In the genomic region with DNA sequence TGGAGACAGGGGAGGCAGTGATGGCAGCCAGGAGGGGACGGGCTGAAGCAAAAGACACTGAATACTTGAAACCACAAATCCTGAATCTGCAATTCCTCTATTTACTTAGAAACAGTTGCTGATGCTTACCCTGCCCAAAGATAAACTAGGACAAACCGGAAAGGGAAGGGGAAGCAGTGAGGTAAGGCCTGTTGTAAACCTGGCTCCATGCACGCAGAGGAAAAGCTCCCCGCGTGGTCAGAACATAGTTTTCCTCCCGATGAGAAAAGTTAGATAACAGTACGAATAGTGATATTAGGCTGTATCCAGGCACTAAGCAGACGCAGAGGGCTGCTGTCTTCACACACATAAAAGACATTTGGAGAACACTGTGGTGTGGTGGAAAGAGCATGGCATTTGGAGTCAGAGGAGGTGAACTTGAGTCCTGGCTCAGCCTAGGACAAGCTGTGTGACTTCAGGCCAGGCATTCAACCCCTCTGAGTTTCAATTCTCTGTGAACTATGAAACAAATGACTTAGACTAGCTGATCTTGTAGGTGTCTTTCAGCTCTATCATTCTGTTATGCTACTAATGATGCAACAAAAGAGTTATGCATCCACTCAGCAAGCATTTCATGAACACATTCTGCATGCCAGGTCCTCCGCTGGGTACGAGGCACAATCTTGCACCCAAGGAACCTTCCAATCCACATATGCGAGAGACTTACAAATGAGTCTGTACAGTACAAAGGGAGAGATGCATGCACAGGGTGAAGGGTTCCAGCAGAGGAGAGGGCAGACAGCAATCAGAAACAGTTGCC, we compare ENCODE assay signal across 13 cellular contexts.
A peak's percentile ranks its signal among the peaks of the same experiment; 100 is the strongest.
DNase-seq lines count a peak whose midpoint lies in the region; ATAC-seq and TF ChIP-seq lines count a peak whose summit lies in the region.
"Had no signal": no experiment of that assay in that cellular context is flagged by ENCODE, and none has a peak within 500 bp of the region (broad histone marks: within the 10 kb centered on the region; RNA-seq: fewer than 3 reads in every experiment).

No MANE protein-coding gene starts in this region.

- H3F3A ChIP-seq in GM23248 (ENCODE audit: insufficient read depth) = no peaks in the 10 kb centered on the region

- peak; percentile 17 to 91 (median 57) for TF ChIP-seq EP300 in sigmoid colon (IDR thresholded peaks at IDR 0.05)

- ATAC-seq in HG02642 (IDR thresholded peaks at IDR 0.05; ENCODE audit: poor library complexity, unreplicated experiment) = no peak

- intact Hi-C loops in sigmoid colon (cut with DNase I) = no loop called here

- H3K36me3 ChIP-seq in GM23248 (ENCODE audit: low read depth) (no peaks in the 10 kb centered on the region), hepatocyte (replicated peaks; ENCODE audit: insufficient read depth, low read depth) (no peaks in the 10 kb centered on the region), sigmoid colon (peaks cover 0 to 11% (median 0%) of the 10 kb centered on the region in 4 donors)
- H3K36me3 ChIP-seq: WERI-Rb-1 had no signal

- 21 to 24% methylated on average over 11 of the region's 11 CpGs for WGBS in GM23248 (ENCODE audit: low coverage in 1 of 2, low lambda C conversion rate in 2 of 2, missing lambda C conversion rate in 2 of 2), 2 experiments
- WGBS in hepatocyte (ENCODE audit: low lambda C conversion rate, missing lambda C conversion rate) = 65% methylated on average over 11 of the region's 11 CpGs
- 40 to 54% methylated on average over 11 of the region's 11 CpGs for WGBS in sigmoid colon, 2 donors

- H3K27me3 ChIP-seq in GM23248 (replicated peaks; ENCODE audit: insufficient read depth) (no peaks in the 10 kb centered on the region), hepatocyte (no peaks in the 10 kb centered on the region), sigmoid colon (no peaks in the 10 kb centered on the region)

- H3K4me1 ChIP-seq in GM23248 (ENCODE audit: insufficient read depth) = peaks cover 8% of the 10 kb centered on the region
- peaks cover 60% of the 10 kb centered on the region for H3K4me1 ChIP-seq in hepatocyte (ENCODE audit: insufficient read depth)
- peaks cover 0 to 97% (median 81%) of the 10 kb centered on the region in 4 donors for H3K4me1 ChIP-seq in sigmoid colon

- peak overlapping the region; percentile 58 for H3K9ac ChIP-seq in GM23248

- H3K9me2 ChIP-seq in GM23248 (ENCODE audit: insufficient read depth) = no peaks in the 10 kb centered on the region
- H3K9me2 ChIP-seq in hepatocyte (replicated peaks; ENCODE audit: insufficient read depth) = no peaks in the 10 kb centered on the region

- TF ChIP-seq POLR2A in sigmoid colon (IDR thresholded peaks at IDR 0.05) = no peak

- H3K27ac ChIP-seq in GM23248 = peak overlapping the region; percentile 22
- peak overlapping the region; percentile 92 for H3K27ac ChIP-seq in caudate nucleus (ENCODE audit: low read depth, low read length)
- peak overlapping the region; percentile 90 for H3K27ac ChIP-seq in hepatocyte
- peak overlapping the region; percentile 84 to 98 (median 90) for H3K27ac ChIP-seq in sigmoid colon
- H3K27ac ChIP-seq: WERI-Rb-1 had no signal

- DNase-seq in GM23248 (peak; percentile 63), caudate nucleus (lab: John Stamatoyannopoulos, UW) (no peak), hepatocyte (ENCODE audit: low spot score) (peak; percentile 70), sigmoid colon (peak; percentile 77), mesenteric fat pad (ENCODE audit: low spot score) (no peak), OCI-M2 (lab: John Stamatoyannopoulos, UW; ENCODE audit: unreplicated experiment) (no peak), activated gamma-delta T cell (lab: John Stamatoyannopoulos, UW) (no peak)
- DNase-seq: activated effector memory CD4-positive, alpha-beta T cell treated with Interleukin-2 at 50 U/mL for 16 hours; midbrain; MM.1S; NK-92 treated with Interleukin-12 subunit alpha and Interleukin-12 subunit beta, amount 100 ng/mL, for 24 hours; WERI-Rb-1 had no signal

- in situ Hi-C loops in GM23248 (cut with MboI) = no loop called here

- peak overlapping the region; percentile 87 for H2AFZ ChIP-seq in GM23248
- H2AFZ ChIP-seq in hepatocyte = no peak overlapping the region

- H3K79me2 ChIP-seq in GM23248 (ENCODE audit: insufficient read depth) (no peaks in the 10 kb centered on the region), hepatocyte (peaks cover 13% of the 10 kb centered on the region)

- H3K4me2 ChIP-seq in GM23248 (ENCODE audit: unreplicated experiment) (peak overlapping the region; percentile 65), hepatocyte (peak overlapping the region; percentile 34)

- H3K9me3 ChIP-seq in GM23248 (ENCODE audit: low read depth) (no peaks in the 10 kb centered on the region), hepatocyte (ENCODE audit: low read depth) (no peaks in the 10 kb centered on the region), sigmoid colon (no peaks in the 10 kb centered on the region)

- H3K4me3 ChIP-seq in GM23248 = no peak overlapping the region
- H3K4me3 ChIP-seq in hepatocyte = no peak overlapping the region
- peak overlapping the region in 1 of 4 donors; percentile 14 for H3K4me3 ChIP-seq in sigmoid colon

- TF ChIP-seq CTCF in hepatocyte (IDR thresholded peaks at IDR 0.05; ENCODE audit: poor library complexity) = no peak
- peak in 1 of 4 experiments; percentile 11 for TF ChIP-seq CTCF in sigmoid colon (IDR thresholded peaks at IDR 0.05)

- no peaks in the 10 kb centered on the region for H4K20me1 ChIP-seq in GM23248 (ENCODE audit: insufficient read depth)
- H4K20me1 ChIP-seq in hepatocyte (ENCODE audit: insufficient read depth, poor library complexity, severe bottlenecking) = no peaks in the 10 kb centered on the region

Comparison
In these comparisons a context has a peak if more than half of its experiments do, and no peak if none do; other contexts are left out.
1. DNase-seq: peak in GM23248 (single experiment), hepatocyte (single experiment) and sigmoid colon (single experiment); none in caudate nucleus (0 of 61), mesenteric fat pad (single experiment), OCI-M2 (single experiment) and activated gamma-delta T cell (single experiment).
2. H3K27ac ChIP-seq: peak in every context shown above with its lines; median percentile 92 in caudate nucleus; 90 in sigmoid colon; 90 in hepatocyte; 22 in GM23248.